In the genomic region with DNA sequence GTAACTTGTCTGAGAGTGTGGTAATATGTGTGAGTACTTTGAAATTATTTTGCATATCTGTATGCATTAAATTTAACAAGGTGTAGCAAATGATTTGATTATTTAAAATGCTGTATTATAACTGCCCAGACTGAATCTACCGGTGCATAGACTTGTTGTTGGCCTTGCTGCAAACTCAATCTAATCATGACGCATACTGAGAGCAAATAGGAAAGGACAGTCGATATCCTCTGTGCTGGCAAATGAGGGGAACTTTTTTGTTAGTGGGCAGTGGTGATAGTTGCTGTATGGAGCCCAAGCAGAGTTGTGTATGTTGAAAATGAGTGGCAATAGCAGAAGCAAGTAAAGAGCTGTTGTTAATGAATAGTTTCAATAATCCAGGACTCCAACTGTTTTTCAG, we compare ENCODE assay signal across 18 cellular contexts.
DNase-seq lines count a peak whose midpoint lies in the region; ATAC-seq and TF ChIP-seq lines count a peak whose summit lies in the region.
"Had no signal": no experiment of that assay in that cellular context is flagged by ENCODE, and none has a peak within 500 bp of the region (broad histone marks: within the 10 kb centered on the region; RNA-seq: fewer than 3 reads in every experiment).

No MANE protein-coding gene starts in this region.

- no peak overlapping the region for H2BK15ac ChIP-seq in IMR-90 (ENCODE audit: low read depth, low read length)

- peaks cover 21% of the 10 kb centered on the region for H3K9me1 ChIP-seq in IMR-90 (ENCODE audit: insufficient read depth, low read length)

- H4K20me1 ChIP-seq in IMR-90 (ENCODE audit: insufficient read depth, low read length), result peaks cover 66% of the 10 kb centered on the region

- H4K91ac ChIP-seq in IMR-90 (ENCODE audit: insufficient read depth, low read depth, low read length), result 0 out of 2 replicates have a peak overlapping the region, but pooled peaks have one; percentile 11

- no peak overlapping the region for H3K14ac ChIP-seq in IMR-90 (replicated peaks; ENCODE audit: low read depth, low read length)

- no peak overlapping the region for H2AK9ac ChIP-seq in IMR-90 (replicated peaks; ENCODE audit: low read depth, low read length, poor library complexity)

- no TSS peak for BruUV-seq in IMR-90 (replicated peaks; lab: Mats Ljungman, UMichigan)

- no peak overlapping the region for H2AFZ ChIP-seq in IMR-90 (replicated peaks; ENCODE audit: low read length, poor library complexity)
- H2AFZ ChIP-seq: neural progenitor cell had no signal

- no CpG with 5 or more reads among the region's 3 CpGs for WGBS in IMR-90 (ENCODE audit: extremely low coverage in 2 of 2, insufficient read length in 1 of 2), 2 experiments
- WGBS in esophagus, 2 donors, result 47 to 52% methylated on average over 3 of the region's 3 CpGs

- H3K36me3 ChIP-seq in CD4-positive, CD25-positive, alpha-beta regulatory T cell (ENCODE audit: control insufficient read depth, insufficient read depth, low read length), result no peaks in the 10 kb centered on the region
- H3K36me3 ChIP-seq in IMR-90 (ENCODE audit: control insufficient read depth, insufficient read depth, low read length) (peaks cover 3% of the 10 kb centered on the region; the same call in 1 of the 2 replicates), esophagus (ENCODE audit: control insufficient read depth in 2 of 2, insufficient read depth in 2 of 2, low read length in 1 of 2) (no peaks in the 10 kb centered on the region)
- no peaks in the 10 kb centered on the region for H3K36me3 ChIP-seq in naive thymus-derived CD4-positive, alpha-beta T cell (ENCODE audit: control insufficient read depth in 2 of 3, insufficient read depth in 3 of 3, low read length in 3 of 3)
- H3K36me3 ChIP-seq: cardiac muscle cell, neural progenitor cell, sigmoid colon had no signal

- H3K27ac ChIP-seq in CD4-positive, CD25-positive, alpha-beta regulatory T cell (ENCODE audit: insufficient read depth, low read length, poor library complexity, severe bottlenecking), result no peak overlapping the region
- H3K27ac ChIP-seq in IMR-90 (ENCODE audit: insufficient read depth, low read length), result peak overlapping the region; percentile 69; the same call in 1 of the 2 replicates
- peak overlapping the region; percentile 29 to 41 for H3K27ac ChIP-seq in esophagus (ENCODE audit: low read depth in 2 of 2, low read length in 1 of 2)
- peak overlapping the region; percentile 78 for H3K27ac ChIP-seq in naive thymus-derived CD4-positive, alpha-beta T cell (ENCODE audit: low read depth, low read length)
- H3K27ac ChIP-seq: cardiac muscle cell, HL-60, neural progenitor cell had no signal

- POLR2A ChIA-PET in IMR-90 (lab: Charles Lee; ENCODE audit: unreplicated experiment), result no interaction called here
- POLR2A ChIA-PET in naive thymus-derived CD4-positive, alpha-beta T cell (lab: Charles Lee), result interaction anchor here (1.0 to 4.3 kb wide), 5 partner anchors 16 to 1563 kb away, joined by 3 to 81 read pairs (median 4); partner anchors contain the start of gene MYCBP2

- no peak overlapping the region for H3K56ac ChIP-seq in IMR-90 (ENCODE audit: extremely low read depth, insufficient read depth, low read length)

- peaks cover 28 to 64% of the 10 kb centered on the region in 2 experiments for H3K79me1 ChIP-seq in IMR-90 (ENCODE audit: low read depth in 1 of 2, low read length in 2 of 2)

- peak overlapping the region in 2 of 4 donors; percentile 45 to 87 for H3K4me3 Mint-ChIP-seq in CD4-positive, CD25-positive, alpha-beta regulatory T cell
- H3K4me3 Mint-ChIP-seq in naive thymus-derived CD4-positive, alpha-beta T cell, result peak overlapping the region in 9 of 10 donors; percentile 7 to 94 (median 84)
- H3K4me3 Mint-ChIP-seq: neural progenitor cell; stimulated activated naive B cell treated with anti-CD40 and anti-IgM and Interleukin-4, amounts not matched to agents 10 μg/mL and 1 μg/mL and 100 μg/mL, for 72 hours had no signal

- no peaks in the 10 kb centered on the region for H3K9me3 ChIP-seq in CD4-positive, CD25-positive, alpha-beta regulatory T cell (ENCODE audit: control insufficient read depth in 2 of 2, low read length in 2 of 2)
- H3K9me3 ChIP-seq in IMR-90 (ENCODE audit: control insufficient read depth, insufficient read depth, low read length) (no peaks in the 10 kb centered on the region), esophagus (ENCODE audit: control insufficient read depth in 2 of 2, insufficient read depth in 1 of 2, low read depth in 1 of 2, low read length in 1 of 2) (no peaks in the 10 kb centered on the region)
- no peaks in the 10 kb centered on the region for H3K9me3 ChIP-seq in naive thymus-derived CD4-positive, alpha-beta T cell (ENCODE audit: control insufficient read depth in 2 of 3, low read length in 3 of 3)
- H3K9me3 ChIP-seq: sigmoid colon had no signal

- no peak for TF ChIP-seq RAD21 in IMR-90 (IDR thresholded peaks at IDR 0.05; ENCODE audit: low read length)

- no peak overlapping the region for H2BK20ac ChIP-seq in IMR-90 (ENCODE audit: low read depth, low read length)

- H3K4me1 ChIP-seq in CD4-positive, CD25-positive, alpha-beta regulatory T cell (ENCODE audit: control insufficient read depth, insufficient read depth, low read length, poor library complexity, severe bottlenecking), result peaks cover 23% of the 10 kb centered on the region
- H3K4me1 ChIP-seq in IMR-90 (ENCODE audit: control insufficient read depth, insufficient read depth, low read length) (peaks cover 23% of the 10 kb centered on the region), esophagus (ENCODE audit: control insufficient read depth in 2 of 2, insufficient read depth in 2 of 2, low read length in 1 of 2) (no peaks in the 10 kb centered on the region)
- peaks cover 27 to 45% of the 10 kb centered on the region in 2 donors for H3K4me1 ChIP-seq in naive thymus-derived CD4-positive, alpha-beta T cell (ENCODE audit: control insufficient read depth in 2 of 2, insufficient read depth in 2 of 2, low read length in 2 of 2)
- H3K4me1 ChIP-seq: neural progenitor cell had no signal

- peak overlapping the region; percentile 81 for H4K5ac ChIP-seq in IMR-90 (ENCODE audit: low read depth, low read length)

- TF ChIP-seq POLR2A in IMR-90 (IDR thresholded peaks at IDR 0.05; ENCODE audit: low read depth, low read length), result no peak

- intact Hi-C loops in IMR-90 (cut with micrococcal nuclease), result no loop called here
- intact Hi-C loops in naive thymus-derived CD4-positive, alpha-beta T cell (cut with micrococcal nuclease), result loop anchor here (2.0 to 10.0 kb wide), 14 partner anchors 66 to 1934 kb away; partner anchors contain the start of genes KCTD12 (in 2 of the 2), SLAIN1 (in 2 of the 2), UCHL3 (in 2 of the 2) and CLN5 (in 1 of the 2)

- TF ChIP-seq CTCF in IMR-90 (conservative IDR thresholded peaks at IDR 0.05; ENCODE audit: low read depth, low read length), result no peak

- H3K4me1 Mint-ChIP-seq in CD4-positive, CD25-positive, alpha-beta regulatory T cell, result peaks cover 18 to 67% (median 42%) of the 10 kb centered on the region in 4 donors
- peaks cover 31 to 75% (median 70%) of the 10 kb centered on the region in 7 donors for H3K4me1 Mint-ChIP-seq in naive thymus-derived CD4-positive, alpha-beta T cell
- H3K4me1 Mint-ChIP-seq: neural progenitor cell had no signal

- H4K8ac ChIP-seq in IMR-90 (ENCODE audit: low read depth in 2 of 2, low read length in 2 of 2), result no peak overlapping the region; a peak in 1 of 4 replicates

- peak overlapping the region; percentile 74 to 90 (median 80) for H3K27ac Mint-ChIP-seq in CD4-positive, CD25-positive, alpha-beta regulatory T cell
- peak overlapping the region; percentile 36 to 99 (median 96) for H3K27ac Mint-ChIP-seq in naive thymus-derived CD4-positive, alpha-beta T cell
- H3K27ac Mint-ChIP-seq: neural progenitor cell; stimulated activated naive B cell treated with anti-CD40 and anti-IgM and Interleukin-4, amounts not matched to agents 10 μg/mL and 1 μg/mL and 100 μg/mL, for 72 hours had no signal

- H3K36me3 Mint-ChIP-seq in CD4-positive, CD25-positive, alpha-beta regulatory T cell, result no peaks in the 10 kb centered on the region
- peaks cover 0 to 19% (median 10%) of the 10 kb centered on the region in 5 donors for H3K36me3 Mint-ChIP-seq in naive thymus-derived CD4-positive, alpha-beta T cell
- H3K36me3 Mint-ChIP-seq: neural progenitor cell had no signal

- H3K9me3 Mint-ChIP-seq in CD4-positive, CD25-positive, alpha-beta regulatory T cell, result peaks cover 0 to 7% (median 0%) of the 10 kb centered on the region in 7 donors
- H3K9me3 Mint-ChIP-seq in naive thymus-derived CD4-positive, alpha-beta T cell, result peaks cover 0 to 3% (median 0%) of the 10 kb centered on the region in 11 donors
- H3K9me3 Mint-ChIP-seq: neural progenitor cell; stimulated activated naive B cell treated with anti-CD40 and anti-IgM and Interleukin-4, amounts not matched to agents 10 μg/mL and 1 μg/mL and 100 μg/mL, for 72 hours had no signal

- no peaks in the 10 kb centered on the region for H3K27me3 Mint-ChIP-seq in CD4-positive, CD25-positive, alpha-beta regulatory T cell
- no peaks in the 10 kb centered on the region for H3K27me3 Mint-ChIP-seq in naive thymus-derived CD4-positive, alpha-beta T cell
- H3K27me3 Mint-ChIP-seq: stimulated activated naive B cell treated with anti-CD40 and anti-IgM and Interleukin-4, amounts not matched to agents 10 μg/mL and 1 μg/mL and 100 μg/mL, for 72 hours had no signal

- no peak overlapping the region; the same call in 1 of the 2 replicates for H3K4me2 ChIP-seq in IMR-90 (ENCODE audit: low read depth, low read length)
- H3K4me2 ChIP-seq: neural progenitor cell had no signal

- no peak overlapping the region for H3K4me3 ChIP-seq in CD4-positive, CD25-positive, alpha-beta regulatory T cell (ENCODE audit: low read depth, low read length)
- no peak overlapping the region for H3K4me3 ChIP-seq in IMR-90 (ENCODE audit: insufficient read depth, low read depth, low read length)
- H3K4me3 ChIP-seq in esophagus (ENCODE audit: low read depth in 1 of 2, low read length in 2 of 2), result peak overlapping the region; percentile 24 to 70
- H3K4me3 ChIP-seq in naive thymus-derived CD4-positive, alpha-beta T cell (ENCODE audit: low read length), result no peak overlapping the region
- H3K4me3 ChIP-seq: cardiac muscle cell, neural progenitor cell had no signal

- H3K18ac ChIP-seq in IMR-90 (ENCODE audit: low read depth, low read length), result peak overlapping the region; percentile 79

- no peak overlapping the region for H2BK120ac ChIP-seq in IMR-90 (ENCODE audit: low read depth, low read length)

- H3K9ac ChIP-seq in IMR-90 (ENCODE audit: low read depth, low read length), result peak overlapping the region; percentile 26; the same call in 1 of the 2 replicates
- H3K9ac ChIP-seq: neural progenitor cell had no signal

- no peaks in the 10 kb centered on the region for H3K27me3 ChIP-seq in CD4-positive, CD25-positive, alpha-beta regulatory T cell (ENCODE audit: control insufficient read depth, insufficient read depth, low read length)
- no peaks in the 10 kb centered on the region for H3K27me3 ChIP-seq in IMR-90 (ENCODE audit: control insufficient read depth, insufficient read depth, low read length)
- no peaks in the 10 kb centered on the region for H3K27me3 ChIP-seq in esophagus (ENCODE audit: control insufficient read depth in 1 of 2, insufficient read depth in 2 of 2, low read length in 2 of 2)
- H3K27me3 ChIP-seq in naive thymus-derived CD4-positive, alpha-beta T cell (ENCODE audit: control insufficient read depth in 2 of 2, insufficient read depth in 2 of 2, low read length in 2 of 2), result no peaks in the 10 kb centered on the region
- H3K27me3 ChIP-seq: cardiac muscle cell, neural progenitor cell, sigmoid colon had no signal

- no peak for DNase-seq in CD4-positive, CD25-positive, alpha-beta regulatory T cell
- DNase-seq in IMR-90, result no peak
- no peak for DNase-seq in naive thymus-derived CD4-positive, alpha-beta T cell
- no peak for DNase-seq in activated effector memory CD4-positive, alpha-beta T cell treated with anti-CD3 and anti-CD28 coated beads, Interleukin-2, amount 50 U/mL, for 16 hours
- no peak for DNase-seq in AG08396 (ENCODE audit: low spot score)
- DNase-seq in NCI-H748 treated with DMSO at 0.1 percent for 48 hours (lab: John Stamatoyannopoulos, UW), result no peak
- DNase-seq: activated gamma-delta T cell; AML-193; NCI-H1436 treated with DMSO at 0.1 percent for 48 hours; sigmoid colon; stimulated activated naive B cell treated with anti-CD40 and anti-IgM and Interleukin-4, amounts not matched to agents 10 μg/mL and 1 μg/mL and 100 μg/mL, for 72 hours had no signal

- in situ Hi-C loops in IMR-90 (cut with MboI; ENCODE audit: low sequenced_read_pairs), result no loop called here

- CTCF ChIA-PET in IMR-90 (lab: Yijun Ruan, JAX), result no interaction called here
- CTCF ChIA-PET in naive thymus-derived CD4-positive, alpha-beta T cell (lab: Charles Lee), result interaction anchor here (1.7 kb wide), 1 partner anchor 47 kb away, joined by 3 read pairs; no protein-coding TSS in a partner anchor

- peak overlapping the region; percentile 92 for H2BK5ac ChIP-seq in IMR-90 (ENCODE audit: low read depth, low read length, poor library complexity, severe bottlenecking)

- H3K23ac ChIP-seq in IMR-90 (ENCODE audit: low read depth, low read length), result no peak overlapping the region

- no peak overlapping the region for H3K4ac ChIP-seq in IMR-90 (ENCODE audit: low read depth, low read length)

- ATAC-seq in CD4-positive, CD25-positive, alpha-beta regulatory T cell (ENCODE audit: low read depth in 2 of 2), result no peak
- ATAC-seq in IMR-90 (ENCODE audit: low read depth) (no peak), GM21619 (IDR thresholded peaks at IDR 0.05; ENCODE audit: unreplicated experiment) (no peak)
- ATAC-seq in naive thymus-derived CD4-positive, alpha-beta T cell, result no peak
- ATAC-seq: HCT116; SK-N-SH treated with all-trans-retinoic acid at 6 μM for 48 hours; stimulated activated naive B cell treated with anti-CD40 and anti-IgM and Interleukin-4, amounts not matched to agents 10 μg/mL and 1 μg/mL and 100 μg/mL, for 72 hours had no signal

- dilution Hi-C loops in IMR-90 (cut with HindIII; ENCODE audit: low sequenced_read_pairs, unreplicated experiment), result no loop called here

- H2AK5ac ChIP-seq in IMR-90 (ENCODE audit: low read depth, low read length), result no peak overlapping the region

Comparison
In these comparisons a context has a peak if more than half of its experiments do, and no peak if none do; other contexts are left out.
1. H3K4me3 ChIP-seq: peak in esophagus (2 of 2); none in CD4-positive, CD25-positive, alpha-beta regulatory T cell (single experiment), IMR-90 (single experiment) and naive thymus-derived CD4-positive, alpha-beta T cell (single experiment).